Comparison of ENCODE assay signal across 17 cellular contexts in the genomic region with DNA sequence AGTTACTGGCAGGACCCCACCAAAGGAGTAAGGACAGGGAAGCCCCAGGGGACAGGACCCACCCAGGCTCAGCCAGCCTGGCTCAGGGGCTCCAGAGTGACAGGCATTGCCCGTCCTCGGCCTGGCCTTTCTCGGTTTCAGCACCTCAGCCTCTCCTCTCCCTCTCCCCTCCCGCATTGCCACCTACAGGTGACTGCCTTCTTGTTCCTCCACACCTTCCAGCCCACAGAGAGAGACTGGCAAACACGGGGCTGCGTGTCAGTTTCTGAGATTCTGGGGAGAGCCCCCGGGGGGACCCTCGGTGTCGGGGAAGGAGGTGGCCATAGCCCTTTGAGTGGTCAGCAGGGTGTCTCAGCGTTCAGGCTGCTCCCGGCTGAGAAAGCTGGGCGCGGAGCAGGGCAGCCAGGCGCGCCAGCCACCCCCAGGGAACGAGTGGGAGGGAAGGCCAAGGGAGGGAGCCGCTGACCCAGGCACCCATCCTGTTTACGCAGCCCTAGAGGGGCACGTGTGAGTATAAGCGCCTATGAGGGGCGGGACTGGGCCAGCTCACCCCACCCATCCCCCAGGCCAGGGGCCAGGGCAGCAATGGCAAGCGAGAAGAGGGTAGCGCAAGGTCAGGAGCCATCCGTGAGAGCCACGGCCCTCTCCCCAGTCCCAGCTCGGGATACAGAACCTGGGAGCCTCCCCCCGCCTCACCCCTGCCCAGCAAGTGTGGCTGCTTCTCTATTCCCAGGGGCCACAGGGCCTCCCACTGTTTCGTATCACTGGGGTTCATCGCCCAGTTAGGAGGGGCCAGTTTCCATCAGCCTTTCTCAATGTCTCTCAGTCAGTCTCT. TPM values are rescaled to one million over a fixed set of nuclear protein-coding genes. Genes with fewer than 3 reads are reported as not detected.
DNase-seq lines count a peak whose midpoint lies in the region; ATAC-seq and TF ChIP-seq lines count a peak whose summit lies in the region.
"Had no signal": no experiment of that assay in that cellular context is flagged by ENCODE, and none has a peak within 500 bp of the region (broad histone marks: within the 10 kb centered on the region; RNA-seq: fewer than 3 reads in every experiment).

No MANE protein-coding gene starts in this region.

- H3K4me1 ChIP-seq in NT2/D1 (ENCODE audit: insufficient read depth, insufficient read length) (peaks cover 8% of the 10 kb centered on the region), fibroblast of lung (ENCODE audit: control insufficient read depth, extremely low read depth, insufficient read depth, low read length) (peaks cover 15% of the 10 kb centered on the region)

- peak overlapping the region; percentile 56 for H3K9ac ChIP-seq in NT2/D1 (ENCODE audit: insufficient read length, low read depth)
- H3K9ac ChIP-seq in fibroblast of lung (ENCODE audit: insufficient read depth, low read length): peak overlapping the region; percentile 43

- H3K27ac ChIP-seq in fibroblast of lung (ENCODE audit: insufficient read depth, low read length): no peak overlapping the region
- H3K27ac ChIP-seq: ovary had no signal

- H3K4me3 Mint-ChIP-seq in progenitor cell of endocrine pancreas (ENCODE audit: low read depth): no peak overlapping the region

- ATAC-seq in HG03457 (IDR thresholded peaks at IDR 0.05; ENCODE audit: unreplicated experiment) (no peak), GM19023 (IDR thresholded peaks at IDR 0.05; ENCODE audit: unreplicated experiment) (no peak)

- H3K79me2 ChIP-seq in fibroblast of lung (ENCODE audit: control insufficient read depth, insufficient read depth, low read length): no peaks in the 10 kb centered on the region

- H3K27me3 Mint-ChIP-seq in progenitor cell of endocrine pancreas: peaks cover 18% of the 10 kb centered on the region

- no peaks in the 10 kb centered on the region for H3K9me3 Mint-ChIP-seq in progenitor cell of endocrine pancreas (ENCODE audit: low read depth)

- H3K36me3 ChIP-seq in NT2/D1 (ENCODE audit: insufficient read depth, insufficient read length, low read length): no peaks in the 10 kb centered on the region
- H3K36me3 ChIP-seq in fibroblast of lung (ENCODE audit: control insufficient read depth, insufficient read depth, low read length): no peaks in the 10 kb centered on the region
- H3K36me3 ChIP-seq: ovary had no signal

- H4K20me1 ChIP-seq in fibroblast of lung (ENCODE audit: control insufficient read depth, extremely low read depth, insufficient read depth, low read length): no peaks in the 10 kb centered on the region

- no peak for DNase-seq in GM10266 (ENCODE audit: extremely low spot score)
- DNase-seq in NT2/D1 (ENCODE audit: low read depth, low spot score): no peak
- DNase-seq in fibroblast of lung (ENCODE audit: low read depth in 2 of 2): no peak
- DNase-seq in progenitor cell of endocrine pancreas (ENCODE audit: low spot score, unreplicated experiment): no peak
- DNase-seq in DMS79 treated with DMSO at 0.1 percent for 48 hours (lab: John Stamatoyannopoulos, UW): no peak
- DNase-seq in activated naive CD4-positive, alpha-beta T cell treated with Interleukin-2 at 50 U/mL for 16 hours: no peak
- DNase-seq: activated CD4-positive, alpha-beta T cell treated with anti-CD3 and anti-CD28 coated beads for 4 hours; activated gamma-delta T cell; DMS 273 treated with DMSO at 0.1 percent for 48 hours; kidney; NCI-H2029 treated with DMSO at 0.1 percent for 48 hours; ovary; SHP77 had no signal

- no peaks in the 10 kb centered on the region for H3K36me3 Mint-ChIP-seq in progenitor cell of endocrine pancreas (ENCODE audit: insufficient read depth)

- peaks cover 7% of the 10 kb centered on the region for H3K4me1 Mint-ChIP-seq in progenitor cell of endocrine pancreas (ENCODE audit: low read depth)

- H3K27me3 ChIP-seq in NT2/D1 (ENCODE audit: insufficient read depth, insufficient read length): peaks cover 8% of the 10 kb centered on the region
- peaks cover 15% of the 10 kb centered on the region for H3K27me3 ChIP-seq in fibroblast of lung (ENCODE audit: control insufficient read depth, insufficient read depth, low read length)
- H3K27me3 ChIP-seq: ovary had no signal

- no peak overlapping the region for H3K27ac Mint-ChIP-seq in progenitor cell of endocrine pancreas

- no peaks in the 10 kb centered on the region for H3K9me3 ChIP-seq in NT2/D1 (ENCODE audit: insufficient read depth, low read length)
- H3K9me3 ChIP-seq in fibroblast of lung (ENCODE audit: control insufficient read depth, insufficient read depth, low read depth, low read length): no peaks in the 10 kb centered on the region
- H3K9me3 ChIP-seq: ovary had no signal

- no peak overlapping the region for H3K4me2 ChIP-seq in fibroblast of lung (ENCODE audit: extremely low read depth, insufficient read depth, low read length)

- no peak overlapping the region for H3K4me3 ChIP-seq in NT2/D1 (ENCODE audit: insufficient read length, low read depth)
- no peak overlapping the region for H3K4me3 ChIP-seq in fibroblast of lung (replicated peaks in 1 of 4; ENCODE audit: control extremely low read depth in 1 of 4, insufficient read depth in 1 of 4, low read depth in 3 of 4, low read length in 4 of 4)
- H3K4me3 ChIP-seq: ovary had no signal

- no peak overlapping the region for H2AFZ ChIP-seq in fibroblast of lung (ENCODE audit: low read length)

- TF ChIP-seq CTCF in GM10266 (IDR thresholded peaks at IDR 0.05; ENCODE audit: control insufficient read depth, insufficient read depth, low read depth, missing control alignments): peak; percentile 2
- TF ChIP-seq CTCF in fibroblast of lung (conservative IDR thresholded peaks at IDR 0.05 in 1 of 2, IDR thresholded peaks at IDR 0.05 in 1 of 2; ENCODE audit: low read depth in 1 of 2, low read length in 2 of 2): peak in 1 of 2 donors; percentile 3
- TF ChIP-seq CTCF in progenitor cell of endocrine pancreas (IDR thresholded peaks at IDR 0.05; ENCODE audit: unreplicated experiment): peak; percentile 26

RNA-seq across cellular contexts. Expression of a gene that starts 0.7 kb away (rescaled TPM):
- total RNA-seq in fibroblast of lung (14.2 and 29.3 TPM in 2 replicates), progenitor cell of endocrine pancreas (201 and 213 TPM in 2 replicates)
- 2.1 and 2.8 TPM in 2 replicates for polyA plus RNA-seq in fibroblast of lung
- polyA plus RNA-seq in fibroblast of lung (2012): 5.7 and 6.4 TPM in 2 replicates
- not detected in 2 replicates for polyA minus RNA-seq in fibroblast of lung (ENCODE audit: low replicate concordance)
- total RNA-seq: dermis microvascular lymphatic vessel endothelial cell had no signal

RNA-seq across cellular contexts. Expression of a gene that starts 13.9 kb away (rescaled TPM):
- 4.1 and 9.0 TPM in 2 replicates for total RNA-seq in fibroblast of lung
- 1.6 TPM in 2 replicates for polyA plus RNA-seq in fibroblast of lung
- polyA plus RNA-seq in fibroblast of lung (2012): 3.4 and 3.7 TPM in 2 replicates
- polyA minus RNA-seq in fibroblast of lung (ENCODE audit: low replicate concordance): not detected in 2 replicates
- total RNA-seq in progenitor cell of endocrine pancreas: 0.16 and 0.24 TPM in 2 replicates
- total RNA-seq: dermis microvascular lymphatic vessel endothelial cell, kidney, ovary, urinary bladder had no signal
- polyA plus RNA-seq: ovary had no signal

RNA-seq across cellular contexts. Expression of a gene that starts 19.1 kb away (rescaled TPM):
- total RNA-seq in fibroblast of lung: not detected in 2 replicates
- not detected in 2 replicates for polyA plus RNA-seq in fibroblast of lung
- polyA plus RNA-seq in fibroblast of lung (2012): not detected in 2 replicates
- not detected in 2 replicates for polyA minus RNA-seq in fibroblast of lung (ENCODE audit: low replicate concordance)
- not detected in 2 replicates for total RNA-seq in progenitor cell of endocrine pancreas
- total RNA-seq: dermis microvascular lymphatic vessel endothelial cell, kidney, ovary, urinary bladder had no signal
- polyA plus RNA-seq: ovary, urinary bladder had no signal

RNA-seq across cellular contexts. Expression of a gene that starts 23.9 kb away (rescaled TPM):
- total RNA-seq in fibroblast of lung (not detected in 2 replicates), progenitor cell of endocrine pancreas (1.6 and 4.8 TPM in 2 replicates)
- polyA plus RNA-seq in fibroblast of lung: not detected in 2 replicates
- polyA plus RNA-seq in fibroblast of lung (2012): not detected in 2 replicates
- not detected in 2 replicates for polyA minus RNA-seq in fibroblast of lung (ENCODE audit: low replicate concordance)
- total RNA-seq: dermis microvascular lymphatic vessel endothelial cell, kidney, urinary bladder had no signal
- polyA plus RNA-seq: ovary, urinary bladder had no signal

RNA-seq across cellular contexts. Expression of a gene that starts 31.2 kb away (rescaled TPM):
- total RNA-seq in fibroblast of lung (79.6 and 95.3 TPM in 2 replicates), progenitor cell of endocrine pancreas (94.2 and 95.2 TPM in 2 replicates)
- 72.4 and 76.2 TPM in 2 replicates for polyA plus RNA-seq in fibroblast of lung
- polyA plus RNA-seq in fibroblast of lung (2012): 97.1 and 104 TPM in 2 replicates
- 209 and 249 TPM in 2 replicates for polyA minus RNA-seq in fibroblast of lung (ENCODE audit: low replicate concordance)
